Comparison of ENCODE assay signal across 9 cellular contexts in the genomic region with DNA sequence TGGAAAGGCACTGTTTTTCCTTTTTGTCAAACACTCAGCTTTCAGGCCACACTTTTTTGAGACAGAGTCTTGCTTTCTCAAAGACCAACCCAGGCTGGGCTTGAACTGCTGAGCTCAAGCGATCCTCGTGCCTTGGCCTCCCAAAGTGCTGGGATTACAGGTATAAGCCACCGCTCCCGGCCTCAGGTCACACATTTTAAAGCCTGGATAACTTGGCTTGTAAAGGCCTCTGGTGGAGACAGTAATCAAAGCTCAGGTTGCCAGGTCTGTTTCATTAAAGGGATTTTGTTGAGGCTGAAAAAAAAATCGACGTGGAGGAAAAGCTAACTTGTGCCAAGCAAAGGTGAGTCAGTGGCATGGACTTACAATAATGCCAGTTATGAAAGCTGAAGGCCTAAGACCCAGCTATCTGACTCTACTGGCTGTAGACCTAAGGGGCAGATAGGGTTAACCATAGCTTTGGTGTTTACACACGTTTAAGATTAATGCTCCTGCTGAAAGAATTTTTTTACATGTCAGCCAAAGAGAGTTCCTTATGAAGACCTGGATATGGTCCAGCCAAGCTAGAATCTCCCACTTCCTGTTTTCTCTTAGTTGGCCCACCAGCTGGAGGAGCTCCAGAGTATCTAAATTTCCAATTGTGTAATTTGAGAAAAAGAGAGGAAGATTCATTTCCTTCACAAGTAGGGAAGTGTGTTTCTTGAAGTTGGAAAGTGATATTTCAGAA. TPM values are rescaled to one million over a fixed set of nuclear protein-coding genes. Genes with fewer than 3 reads are reported as not detected.
DNase-seq lines count a peak whose midpoint lies in the region; ATAC-seq and TF ChIP-seq lines count a peak whose summit lies in the region.
"Had no signal": no experiment of that assay in that cellular context is flagged by ENCODE, and none has a peak within 500 bp of the region (broad histone marks: within the 10 kb centered on the region; RNA-seq: fewer than 3 reads in every experiment).

No MANE protein-coding gene starts in this region.

- H3K9ac ChIP-seq in skeletal muscle satellite cell (ENCODE audit: low read depth, low read length): peak overlapping the region; percentile 95

- H3K4me1 ChIP-seq in iPS DF 6.9 (ENCODE audit: control insufficient read depth, insufficient read depth, low read length) (no peaks in the 10 kb centered on the region), skeletal muscle satellite cell (ENCODE audit: control insufficient read depth, insufficient read depth, low read length) (peaks cover 23% of the 10 kb centered on the region)

- no peak overlapping the region for H3K27ac ChIP-seq in iPS DF 6.9 (ENCODE audit: low read length)

- no CpG with 5 or more reads among the region's 7 CpGs for WGBS in iPS DF 6.9 (ENCODE audit: insufficient coverage, insufficient read length)

- no peaks in the 10 kb centered on the region for H3K27me3 Mint-ChIP-seq in natural killer cell (ENCODE audit: low read depth in 2 of 2)

- DNase-seq in BJ (ENCODE audit: low read depth): peak; percentile 77
- DNase-seq in NCI-H82 (lab: John Stamatoyannopoulos, UW): peak; percentile 50
- peak; percentile 75 for DNase-seq in amniotic stem cell (lab: John Stamatoyannopoulos, UW)
- DNase-seq in iPS DF 6.9 (ENCODE audit: low read depth, low spot score): no peak
- no peak for DNase-seq in activated gamma-delta T cell treated with Interleukin-2 at 50 U/mL for 16 hours
- DNase-seq in natural killer cell: no peak

- H3K4me3 Mint-ChIP-seq in natural killer cell: no peak overlapping the region

- H3K4me1 Mint-ChIP-seq in natural killer cell: peaks cover 25 to 29% of the 10 kb centered on the region in 2 donors

- H3K27me3 ChIP-seq in BJ (ENCODE audit: control insufficient read depth, insufficient read depth, low read length) (no peaks in the 10 kb centered on the region), iPS DF 6.9 (ENCODE audit: control insufficient read depth, insufficient read depth, low read length) (no peaks in the 10 kb centered on the region), skeletal muscle satellite cell (ENCODE audit: control insufficient read depth, insufficient read depth, low read length) (no peaks in the 10 kb centered on the region)

- H3K4me2 ChIP-seq in skeletal muscle satellite cell (ENCODE audit: low read length): peak overlapping the region; percentile 93

- intact Hi-C loops in natural killer cell (cut with micrococcal nuclease): loop anchor here (1.0 to 10.0 kb wide), 6 partner anchors 40 to 310 kb away; a partner anchor contains a TSS

- POLR2A ChIA-PET in BJ (lab: Charles Lee): interaction anchor here (0.6 to 1.4 kb wide), 5 partner anchors 31 to 950 kb away, joined by 3 to 7 read pairs (median 3); a partner anchor contains a TSS

- no peak overlapping the region for H3K27ac Mint-ChIP-seq in natural killer cell

- H3K9me3 Mint-ChIP-seq in natural killer cell: no peaks in the 10 kb centered on the region

- H3K36me3 Mint-ChIP-seq in natural killer cell: peaks cover 12% of the 10 kb centered on the region

- TF ChIP-seq CTCF in BJ (IDR thresholded peaks at IDR 0.05; ENCODE audit: insufficient read depth, low read depth, low read length) (peak; percentile 53), GM12873 (IDR thresholded peaks at IDR 0.05; ENCODE audit: insufficient read depth, low read depth, low read length, missing control alignments) (peak; percentile 16), natural killer cell (IDR thresholded peaks at IDR 0.05) (no peak)

- CTCF ChIA-PET in BJ (lab: Yijun Ruan, JAX): interaction anchor here (0.6 to 0.9 kb wide), 4 partner anchors 89 to 350 kb away, joined by 3 to 4 read pairs (median 3); no protein-coding TSS in a partner anchor

- H3K4me3 ChIP-seq in BJ (ENCODE audit: low read depth, low read length): peak overlapping the region; percentile 59
- H3K4me3 ChIP-seq in iPS DF 6.9 (ENCODE audit: low read length): peak overlapping the region; percentile 96; the same call in 1 of the 2 replicates
- H3K4me3 ChIP-seq in skeletal muscle satellite cell (ENCODE audit: low read length): peak overlapping the region; percentile 86

- H3K9me3 ChIP-seq in iPS DF 6.9 (ENCODE audit: control insufficient read depth, insufficient read depth, low read length) (no peaks in the 10 kb centered on the region), skeletal muscle satellite cell (replicated peaks; ENCODE audit: low read length) (no peaks in the 10 kb centered on the region)

- H3K36me3 ChIP-seq in BJ (ENCODE audit: control insufficient read depth, insufficient read depth, low read length) (peaks cover 2% of the 10 kb centered on the region), iPS DF 6.9 (ENCODE audit: control insufficient read depth, insufficient read depth, low read length) (no peaks in the 10 kb centered on the region; the same call in 1 of the 2 replicates), skeletal muscle satellite cell (ENCODE audit: insufficient read depth, low read length) (peaks cover 14% of the 10 kb centered on the region)

- no peak for ATAC-seq in natural killer cell

RNA-seq across cellular contexts. Expression of a gene that starts 0.9 kb away (rescaled TPM):
- polyA plus RNA-seq in BJ (2011; rRNA removed): 130 and 142 TPM in 2 replicates
- 79.6 and 118 TPM in 2 replicates for polyA minus RNA-seq in BJ (2011; rRNA and poly(A)+ RNA removed)
- total RNA-seq in skeletal muscle satellite cell (2012; rRNA removed): 57.0 and 65.7 TPM in 2 replicates
- total RNA-seq in natural killer cell: 10 to 100 TPM; 63.3 to 74.8 (median 67.0) TPM

RNA-seq across cellular contexts. Expression of a gene that starts 39.8 kb away (rescaled TPM):
- polyA plus RNA-seq in BJ (2011; rRNA removed): 7.0 and 9.3 TPM in 2 replicates
- polyA minus RNA-seq in BJ (2011; rRNA and poly(A)+ RNA removed): 13.5 and 14.0 TPM in 2 replicates
- 2.8 and 3.0 TPM in 2 replicates for total RNA-seq in skeletal muscle satellite cell (2012; rRNA removed)
- 10 to 100 TPM; 22.0 to 27.4 (median 22.4) TPM for total RNA-seq in natural killer cell

RNA-seq across cellular contexts. Expression of a gene that starts 46.8 kb away (rescaled TPM):
- polyA plus RNA-seq in BJ (2011; rRNA removed): 9.4 and 12.6 TPM in 2 replicates
- polyA minus RNA-seq in BJ (2011; rRNA and poly(A)+ RNA removed): 22.0 and 30.9 TPM in 2 replicates
- total RNA-seq in skeletal muscle satellite cell (2012; rRNA removed): 14.2 and 15.2 TPM in 2 replicates
- 1 to 10 TPM; 5.7 to 9.9 (median 8.6) TPM for total RNA-seq in natural killer cell

RNA-seq across cellular contexts. Expression of a gene that starts 56.5 kb away (rescaled TPM):
- not detected in 2 replicates for polyA plus RNA-seq in BJ (2011; rRNA removed)
- polyA minus RNA-seq in BJ (2011; rRNA and poly(A)+ RNA removed): not detected in 2 replicates
- not detected in 2 replicates for total RNA-seq in skeletal muscle satellite cell (2012; rRNA removed)
- 1 to 10 TPM in 1 of 3 donors, under 1 TPM in 1, not detected in 1; 0.64 to 1.5 TPM for total RNA-seq in natural killer cell
- total RNA-seq: subcutaneous adipose tissue had no signal

Comparison
In these comparisons a context has a peak if more than half of its experiments do, and no peak if none do; other contexts are left out.
1. DNase-seq: peak in BJ (single experiment), NCI-H82 (single experiment) and amniotic stem cell (single experiment); none in iPS DF 6.9 (single experiment), activated gamma-delta T cell treated with Interleukin-2 at 50 U/mL for 16 hours (single experiment) and natural killer cell (single experiment).
2. Peak in every context shown above with its lines, with median percentiles within 50 percentile points of each other: H3K4me3 ChIP-seq.